In the genomic region with DNA sequence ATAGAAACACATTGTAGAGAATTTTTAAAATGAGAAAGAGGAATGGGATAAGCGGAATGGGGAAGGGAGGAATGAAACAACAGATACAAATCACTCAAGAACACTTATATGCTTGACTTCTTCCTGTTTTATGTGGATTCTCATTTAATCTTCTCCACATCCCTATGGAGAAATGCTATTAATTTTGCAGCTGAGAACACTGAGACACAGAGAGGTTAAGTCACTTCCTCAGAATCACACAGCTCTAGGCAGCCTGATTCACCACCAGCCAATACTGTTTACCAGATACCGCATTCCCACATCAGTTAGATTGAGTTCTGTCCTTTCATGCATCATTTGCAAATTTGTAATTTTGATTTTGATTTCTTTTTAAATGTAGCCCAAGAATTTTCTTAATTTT, we compare ENCODE assay signal across 11 cellular contexts.
"Had no signal": no experiment of that assay in that cellular context is flagged by ENCODE, and none has a peak within 500 bp of the region (broad histone marks: within the 10 kb centered on the region; RNA-seq: fewer than 3 reads in every experiment).

No MANE protein-coding gene starts in this region.

- H3K4me1 ChIP-seq: HAP-1 had no signal

- H3K27ac ChIP-seq: GM23248 had no signal

- DNase-seq: GM23248, GOT3, H7, H9, HCEC 1CT, HFFc6 had no signal

- FAIRE-seq: H1, H54 had no signal

- H3K9ac ChIP-seq: GM23248 had no signal

- H3K9me3 ChIP-seq: HAP-1 had no signal

- H3K4me3 ChIP-seq: GM23248, GM23338, HAP-1 had no signal

- ATAC-seq: GM23338, HCT116 had no signal

- H2AFZ ChIP-seq: GM23248, GM23338 had no signal

- H3K36me3 ChIP-seq: HAP-1 had no signal

- H3K4me2 ChIP-seq: GM23338 had no signal
